In the genomic region with DNA sequence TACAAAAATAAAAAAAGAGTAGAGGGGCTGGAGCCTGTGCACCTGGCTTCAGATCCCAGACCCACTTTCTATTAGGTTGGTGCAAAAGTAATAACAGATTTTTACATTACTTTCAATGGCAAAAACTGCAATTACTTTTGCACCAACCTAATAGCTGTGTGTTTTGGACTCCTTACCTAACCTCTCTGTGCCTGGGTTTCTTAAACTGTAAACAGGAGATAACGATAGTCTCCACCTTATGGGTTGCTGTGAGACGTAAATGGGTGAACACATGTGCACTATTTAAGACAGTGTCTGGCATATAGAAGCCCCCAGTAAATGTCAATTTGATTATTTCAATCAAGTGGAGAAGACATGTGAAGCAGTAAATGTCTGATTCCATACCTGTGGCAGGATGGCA, we compare ENCODE assay signal across 35 cellular contexts.
"Had no signal": no experiment of that assay in that cellular context is flagged by ENCODE, and none has a peak within 500 bp of the region (broad histone marks: within the 10 kb centered on the region; RNA-seq: fewer than 3 reads in every experiment).

No MANE protein-coding gene starts in this region.

- H3K4me3 Mint-ChIP-seq: activated B cell treated with CpG ODN at 0.5 μM for 24 hours; activated CD4-positive, alpha-beta memory T cell treated with anti-CD3 and anti-CD28 coated beads for 36 hours; activated CD4-positive, alpha-beta T cell treated with anti-CD3 and anti-CD28 coated beads, Interleukin-2, amount 10 ng/mL, durations not matched to agents 24 days and 14 days; activated CD8-positive, alpha-beta T cell treated with anti-CD3 and anti-CD28 coated beads for 36 hours; activated naive CD4-positive, alpha-beta T cell treated with anti-CD3 and anti-CD28 coated beads, Interleukin-2, amount 10 ng/mL, durations not matched to agents 7 days and 5 days; activated naive CD4-positive, alpha-beta T cell treated with anti-CD3 and anti-CD28 coated beads, Interleukin-2, amount 50 U/mL, for 24 hours; activated naive CD8-positive, alpha-beta T cell; activated naive CD8-positive, alpha-beta T cell treated with anti-CD3 and anti-CD28 coated beads, Interleukin-2, amount 10 ng/mL, durations not matched to agents 7 days and 5 days; activated naive CD8-positive, alpha-beta T cell treated with anti-CD3 and anti-CD28 coated beads, Interleukin-2, amount 50 U/mL, for 24 hours; activated T-cell treated with anti-CD3 and anti-CD28 coated beads, Interleukin-2, amount 50 U/mL, for 24 hours; brain; central memory CD8-positive, alpha-beta T cell; T-helper 1 cell treated with Interleukin-12 subunit alpha and Interleukin-12 subunit beta and Interleukin-4 antibody, amounts not matched to agents 30 μg/mL and 1 μg/mL, for 36 hours; T-helper 2 cell treated with Interferon-gamma antibody and Interleukin-4, amounts not matched to agents 5 μg/mL and 100 μg/mL, for 36 hours had no signal

- H3K27ac ChIP-seq: ascending aorta, cardiac muscle cell, VCaP had no signal

- DNase-seq: activated B cell treated with CpG ODN at 0.5 μM for 24 hours; activated CD4-positive, alpha-beta memory T cell treated with anti-CD3 and anti-CD28 coated beads for 36 hours; activated CD4-positive, alpha-beta T cell treated with anti-CD3 and anti-CD28 coated beads for 4 hours; activated CD4-positive, alpha-beta T cell treated with anti-CD3 and anti-CD28 coated beads, Interleukin-2, amount 10 ng/mL, durations not matched to agents 24 days and 14 days; activated CD4-positive, alpha-beta T cell treated with anti-CD3 and anti-CD28 coated beads, Interleukin-2, amount 50 U/mL, for 1 hour; activated CD4-positive, alpha-beta T cell treated with anti-CD3 and anti-CD28 coated beads, Interleukin-2, amount 50 U/mL, for 4 hours; activated CD4-positive, CD25-positive, alpha-beta regulatory T cell treated with anti-CD3 and anti-CD28 coated beads, Interleukin-2, amount 50 U/mL, for 72 hours; activated CD8-positive, alpha-beta memory T cell treated with anti-CD3 and anti-CD28 coated beads, Interleukin-2, amount 50 U/mL, for 48 hours; activated CD8-positive, alpha-beta T cell treated with anti-CD3 and anti-CD28 coated beads for 36 hours; activated effector memory CD4-positive, alpha-beta T cell treated with Interleukin-2 at 50 U/mL for 16 hours; activated gamma-delta T cell; activated naive CD4-positive, alpha-beta T cell treated with anti-CD3 and anti-CD28 coated beads, Interleukin-2, amount 10 ng/mL, durations not matched to agents 7 days and 5 days; activated naive CD4-positive, alpha-beta T cell treated with Interleukin-2 at 50 U/mL for 16 hours; activated naive CD8-positive, alpha-beta T cell treated with anti-CD3 and anti-CD28 coated beads, Interleukin-2, amount 10 ng/mL, durations not matched to agents 7 days and 5 days; activated naive CD8-positive, alpha-beta T cell treated with anti-CD3 and anti-CD28 coated beads, Interleukin-2, amount 50 U/mL, for 24 hours; activated T-cell treated with anti-CD3 and anti-CD28 coated beads, Interleukin-2, amount 50 U/mL, for 24 hours; activated T-cell treated with anti-CD3 and anti-CD28 coated beads, Interleukin-2, amount 50 U/mL, for 48 hours; amygdala; anterior cingulate cortex; caudate nucleus; cerebellar nuclear complex; T-helper 2 cell; T-helper 9 cell had no signal

- ATAC-seq: activated CD8-positive, alpha-beta T cell treated with anti-CD3 and anti-CD28 coated beads for 36 hours; activated naive CD8-positive, alpha-beta T cell treated with anti-CD3 and anti-CD28 coated beads, Interleukin-2, amount 50 U/mL, for 24 hours had no signal

- H3K4me1 ChIP-seq: ascending aorta had no signal

- H3K9me3 ChIP-seq: ascending aorta had no signal

- H3K27ac Mint-ChIP-seq: activated B cell treated with CpG ODN at 0.5 μM for 24 hours; activated CD4-positive, alpha-beta memory T cell treated with anti-CD3 and anti-CD28 coated beads for 36 hours; activated CD4-positive, alpha-beta T cell treated with anti-CD3 and anti-CD28 coated beads, Interleukin-2, amount 10 ng/mL, durations not matched to agents 24 days and 14 days; activated CD8-positive, alpha-beta T cell treated with anti-CD3 and anti-CD28 coated beads for 36 hours; activated naive CD4-positive, alpha-beta T cell treated with anti-CD3 and anti-CD28 coated beads, Interleukin-2, amount 10 ng/mL, durations not matched to agents 7 days and 5 days; activated naive CD4-positive, alpha-beta T cell treated with anti-CD3 and anti-CD28 coated beads, Interleukin-2, amount 50 U/mL, for 24 hours; activated naive CD8-positive, alpha-beta T cell; activated naive CD8-positive, alpha-beta T cell treated with anti-CD3 and anti-CD28 coated beads, Interleukin-2, amount 10 ng/mL, durations not matched to agents 7 days and 5 days; activated naive CD8-positive, alpha-beta T cell treated with anti-CD3 and anti-CD28 coated beads, Interleukin-2, amount 50 U/mL, for 24 hours; activated T-cell treated with anti-CD3 and anti-CD28 coated beads, Interleukin-2, amount 50 U/mL, for 24 hours; activated T-helper 2 cell treated with anti-CD3 and anti-CD28 coated beads, Interferon-gamma antibody, Interleukin-2, Interleukin-4, amounts not matched to agents 10 μg/mL and 5 μg/mL and 100 μg/mL, durations not matched to agents 14 hours and 24 hours and 36 hours; brain; T-helper 1 cell treated with Interleukin-12 subunit alpha and Interleukin-12 subunit beta and Interleukin-4 antibody, amounts not matched to agents 30 μg/mL and 1 μg/mL, for 36 hours; T-helper 2 cell treated with Interferon-gamma antibody and Interleukin-4, amounts not matched to agents 5 μg/mL and 100 μg/mL, for 36 hours had no signal

- H3K27me3 Mint-ChIP-seq: activated B cell treated with CpG ODN at 0.5 μM for 24 hours; activated CD4-positive, alpha-beta T cell treated with anti-CD3 and anti-CD28 coated beads, Interleukin-2, amount 10 ng/mL, durations not matched to agents 24 days and 14 days; activated CD8-positive, alpha-beta T cell treated with anti-CD3 and anti-CD28 coated beads for 36 hours; activated naive CD8-positive, alpha-beta T cell; activated naive CD8-positive, alpha-beta T cell treated with anti-CD3 and anti-CD28 coated beads, Interleukin-2, amount 50 U/mL, for 24 hours; central memory CD8-positive, alpha-beta T cell had no signal

- H3K27me3 ChIP-seq: ascending aorta, cardiac muscle cell had no signal

- H3K9me3 Mint-ChIP-seq: activated CD4-positive, alpha-beta memory T cell treated with anti-CD3 and anti-CD28 coated beads for 36 hours; activated CD4-positive, alpha-beta T cell treated with anti-CD3 and anti-CD28 coated beads, Interleukin-2, amount 10 ng/mL, durations not matched to agents 24 days and 14 days; activated CD8-positive, alpha-beta T cell treated with anti-CD3 and anti-CD28 coated beads for 36 hours; activated naive CD4-positive, alpha-beta T cell treated with anti-CD3 and anti-CD28 coated beads, Interleukin-2, amount 10 ng/mL, durations not matched to agents 7 days and 5 days; activated naive CD4-positive, alpha-beta T cell treated with anti-CD3 and anti-CD28 coated beads, Interleukin-2, amount 50 U/mL, for 24 hours; activated naive CD8-positive, alpha-beta T cell treated with anti-CD3 and anti-CD28 coated beads, Interleukin-2, amount 10 ng/mL, durations not matched to agents 7 days and 5 days; activated naive CD8-positive, alpha-beta T cell treated with anti-CD3 and anti-CD28 coated beads, Interleukin-2, amount 50 U/mL, for 24 hours; activated T-cell treated with anti-CD3 and anti-CD28 coated beads, Interleukin-2, amount 50 U/mL, for 24 hours; activated T-helper 2 cell treated with anti-CD3 and anti-CD28 coated beads, Interferon-gamma antibody, Interleukin-2, Interleukin-4, amounts not matched to agents 10 μg/mL and 5 μg/mL and 100 μg/mL, durations not matched to agents 14 hours and 24 hours and 36 hours; central memory CD8-positive, alpha-beta T cell; T-helper 1 cell treated with Interleukin-12 subunit alpha and Interleukin-12 subunit beta and Interleukin-4 antibody, amounts not matched to agents 30 μg/mL and 1 μg/mL, for 36 hours; T-helper 2 cell treated with Interferon-gamma antibody and Interleukin-4, amounts not matched to agents 5 μg/mL and 100 μg/mL, for 36 hours had no signal

- H3K36me3 ChIP-seq: ascending aorta, cardiac muscle cell had no signal

- FAIRE-seq: bronchial epithelial cell, TTC549 had no signal

- H3K36me3 Mint-ChIP-seq: activated CD4-positive, alpha-beta memory T cell treated with anti-CD3 and anti-CD28 coated beads for 36 hours; activated naive CD4-positive, alpha-beta T cell treated with anti-CD3 and anti-CD28 coated beads, Interleukin-2, amount 10 ng/mL, durations not matched to agents 7 days and 5 days; activated naive CD4-positive, alpha-beta T cell treated with anti-CD3 and anti-CD28 coated beads, Interleukin-2, amount 50 U/mL, for 24 hours; activated naive CD8-positive, alpha-beta T cell; activated naive CD8-positive, alpha-beta T cell treated with anti-CD3 and anti-CD28 coated beads, Interleukin-2, amount 10 ng/mL, durations not matched to agents 7 days and 5 days; brain had no signal

- H3K4me1 Mint-ChIP-seq: activated CD4-positive, alpha-beta T cell treated with anti-CD3 and anti-CD28 coated beads, Interleukin-2, amount 10 ng/mL, durations not matched to agents 24 days and 14 days; activated naive CD4-positive, alpha-beta T cell treated with anti-CD3 and anti-CD28 coated beads, Interleukin-2, amount 10 ng/mL, durations not matched to agents 7 days and 5 days; activated naive CD4-positive, alpha-beta T cell treated with anti-CD3 and anti-CD28 coated beads, Interleukin-2, amount 50 U/mL, for 24 hours; activated naive CD8-positive, alpha-beta T cell treated with anti-CD3 and anti-CD28 coated beads, Interleukin-2, amount 10 ng/mL, durations not matched to agents 7 days and 5 days; activated naive CD8-positive, alpha-beta T cell treated with anti-CD3 and anti-CD28 coated beads, Interleukin-2, amount 50 U/mL, for 24 hours; brain; central memory CD8-positive, alpha-beta T cell had no signal

- H3K4me3 ChIP-seq: ascending aorta, cardiac muscle cell had no signal
